Comparison of ENCODE assay signal across 30 cellular contexts in the genomic region with DNA sequence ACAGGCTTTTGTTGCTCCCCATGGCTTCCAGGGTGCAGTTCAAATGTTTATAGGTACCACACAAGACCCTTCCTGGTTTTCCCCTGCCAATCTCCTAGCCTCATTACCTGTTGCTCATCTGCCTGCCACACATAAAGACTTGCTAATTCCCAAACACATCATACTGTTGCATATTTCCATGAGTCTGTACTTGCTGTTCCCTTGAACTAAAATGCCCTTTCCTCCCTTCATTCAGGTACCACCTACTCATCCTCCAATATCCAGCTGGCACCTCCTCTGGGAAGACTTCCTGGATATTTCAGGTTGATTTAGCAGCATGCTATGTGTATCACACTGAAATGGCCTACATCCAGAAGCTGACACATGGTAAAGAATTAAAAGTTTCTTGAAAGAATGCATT.
"Had no signal": no experiment of that assay in that cellular context is flagged by ENCODE, and none has a peak within 500 bp of the region (broad histone marks: within the 10 kb centered on the region; RNA-seq: fewer than 3 reads in every experiment).

No MANE protein-coding gene starts in this region.

- H3K4me3 Mint-ChIP-seq: activated naive CD4-positive, alpha-beta T cell treated with anti-CD3 and anti-CD28 coated beads, Interleukin-2, amount 10 ng/mL, durations not matched to agents 7 days and 5 days; activated naive CD8-positive, alpha-beta T cell treated with anti-CD3 and anti-CD28 coated beads, Interleukin-2, amount 10 ng/mL, durations not matched to agents 7 days and 5 days; activated T-helper 1 cell treated with anti-CD3 and anti-CD28 coated beads, Interleukin-12 subunit alpha, Interleukin-12 subunit beta, Interleukin-2, Interleukin-4 antibody, amounts not matched to agents 30 ng/mL and 10 ng/mL and 1 ng/mL, durations not matched to agents 14 hours and 24 hours and 36 hours; dendritic cell treated with granulocyte-macrophage colony-stimulating factor and Interleukin-4, amounts not matched to agents 40 ng/mL and 50 ng/mL, for 4 days; endodermal cell; nephron; stimulated activated memory B cell treated with anti-CD40 and anti-IgM and Interleukin-4, amounts not matched to agents 10 μg/mL and 1 μg/mL and 100 μg/mL, for 72 hours; stimulated activated naive CD8-positive, alpha-beta T cell treated with anti-CD3 and anti-CD28 coated beads, Interleukin-15, amount 100 ng/mL, for 72 hours had no signal

- H3K4me1 ChIP-seq: prostate gland had no signal

- H3K36me3 Mint-ChIP-seq: stimulated activated memory B cell treated with anti-CD40 and anti-IgM and Interleukin-4, amounts not matched to agents 10 μg/mL and 1 μg/mL and 100 μg/mL, for 72 hours had no signal

- DNase-seq: activated CD4-positive, alpha-beta T cell treated with anti-CD3 and anti-CD28 coated beads for 4 hours; activated CD4-positive, alpha-beta T cell treated with anti-CD3 and anti-CD28 coated beads, Interleukin-2, amount 50 U/mL, for 4 hours; activated effector memory CD4-positive, alpha-beta T cell treated with anti-CD3 and anti-CD28 coated beads, Interleukin-2, amount 50 U/mL, for 16 hours; activated naive CD4-positive, alpha-beta T cell treated with anti-CD3 and anti-CD28 coated beads, Interleukin-2, amount 10 ng/mL, durations not matched to agents 7 days and 5 days; activated naive CD8-positive, alpha-beta T cell treated with anti-CD3 and anti-CD28 coated beads, Interleukin-2, amount 10 ng/mL, durations not matched to agents 7 days and 5 days; activated T-cell treated with anti-CD3 and anti-CD28 coated beads, Interleukin-2, amount 50 U/mL, for 1 hour; brain microvascular endothelial cell; caudate nucleus; endodermal cell; gastrocnemius medialis; glutamatergic neuron; islet precursor cell; left cardiac atrium; left ventricle myocardium superior; ovary; retina; stimulated activated CD4-positive, alpha-beta T cell treated with anti-CD3 and anti-CD28 coated beads, Interleukin-4, amount 100 ng/mL, for 4 hours; stimulated activated CD8-positive, alpha-beta memory T cell treated with anti-CD3 and anti-CD28 coated beads, Interleukin-4, amount 100 ng/mL, for 48 hours; stimulated activated naive CD8-positive, alpha-beta T cell treated with anti-CD3 and anti-CD28 coated beads, Interleukin-15, amount 100 ng/mL, for 72 hours; tibial artery had no signal

- H3K27me3 ChIP-seq: ascending aorta, ovary had no signal

- H3K9me3 ChIP-seq: ascending aorta, gastrocnemius medialis, neutrophil, ovary, prostate gland, tibial artery had no signal

- H3K9me3 Mint-ChIP-seq: dendritic cell treated with granulocyte-macrophage colony-stimulating factor and Interleukin-4, amounts not matched to agents 40 ng/mL and 50 ng/mL, for 4 days; endodermal cell; nephron; stimulated activated memory B cell treated with anti-CD40 and anti-IgM and Interleukin-4, amounts not matched to agents 10 μg/mL and 1 μg/mL and 100 μg/mL, for 72 hours; stimulated activated naive CD8-positive, alpha-beta T cell treated with anti-CD3 and anti-CD28 coated beads, Interleukin-15, amount 100 ng/mL, for 72 hours had no signal

- H3K27ac Mint-ChIP-seq: activated naive CD4-positive, alpha-beta T cell treated with anti-CD3 and anti-CD28 coated beads, Interleukin-2, amount 10 ng/mL, durations not matched to agents 7 days and 5 days; activated naive CD8-positive, alpha-beta T cell treated with anti-CD3 and anti-CD28 coated beads, Interleukin-2, amount 10 ng/mL, durations not matched to agents 7 days and 5 days; activated T-helper 1 cell treated with anti-CD3 and anti-CD28 coated beads, Interleukin-12 subunit alpha, Interleukin-12 subunit beta, Interleukin-2, Interleukin-4 antibody, amounts not matched to agents 30 ng/mL and 10 ng/mL and 1 ng/mL, durations not matched to agents 14 hours and 24 hours and 36 hours; dendritic cell treated with granulocyte-macrophage colony-stimulating factor and Interleukin-4, amounts not matched to agents 40 ng/mL and 50 ng/mL, for 4 days; endodermal cell; stimulated activated memory B cell treated with anti-CD40 and anti-IgM and Interleukin-4, amounts not matched to agents 10 μg/mL and 1 μg/mL and 100 μg/mL, for 72 hours; stimulated activated naive CD8-positive, alpha-beta T cell treated with anti-CD3 and anti-CD28 coated beads, Interleukin-15, amount 100 ng/mL, for 72 hours had no signal

- H3K27ac ChIP-seq: ascending aorta, brain microvascular endothelial cell, gastrocnemius medialis, neutrophil, ovary, prostate gland, tibial artery, VCaP had no signal

- ATAC-seq: gastrocnemius medialis; left cardiac atrium; left ventricle myocardium superior; sciatic nerve; stimulated activated memory B cell treated with anti-CD40 and anti-IgM and Interleukin-4, amounts not matched to agents 10 μg/mL and 1 μg/mL and 100 μg/mL, for 72 hours; stimulated activated naive CD8-positive, alpha-beta T cell treated with anti-CD3 and anti-CD28 coated beads, Interleukin-15, amount 100 ng/mL, for 72 hours had no signal

- H3K4me3 ChIP-seq: ascending aorta, gastrocnemius medialis, ovary, prostate gland, skin epidermis, tibial artery had no signal

- H3K36me3 ChIP-seq: ascending aorta, brain microvascular endothelial cell, gastrocnemius medialis, neutrophil, ovary, prostate gland, tibial artery had no signal
